Comparison of ENCODE assay signal across 7 cellular contexts in the genomic region with DNA sequence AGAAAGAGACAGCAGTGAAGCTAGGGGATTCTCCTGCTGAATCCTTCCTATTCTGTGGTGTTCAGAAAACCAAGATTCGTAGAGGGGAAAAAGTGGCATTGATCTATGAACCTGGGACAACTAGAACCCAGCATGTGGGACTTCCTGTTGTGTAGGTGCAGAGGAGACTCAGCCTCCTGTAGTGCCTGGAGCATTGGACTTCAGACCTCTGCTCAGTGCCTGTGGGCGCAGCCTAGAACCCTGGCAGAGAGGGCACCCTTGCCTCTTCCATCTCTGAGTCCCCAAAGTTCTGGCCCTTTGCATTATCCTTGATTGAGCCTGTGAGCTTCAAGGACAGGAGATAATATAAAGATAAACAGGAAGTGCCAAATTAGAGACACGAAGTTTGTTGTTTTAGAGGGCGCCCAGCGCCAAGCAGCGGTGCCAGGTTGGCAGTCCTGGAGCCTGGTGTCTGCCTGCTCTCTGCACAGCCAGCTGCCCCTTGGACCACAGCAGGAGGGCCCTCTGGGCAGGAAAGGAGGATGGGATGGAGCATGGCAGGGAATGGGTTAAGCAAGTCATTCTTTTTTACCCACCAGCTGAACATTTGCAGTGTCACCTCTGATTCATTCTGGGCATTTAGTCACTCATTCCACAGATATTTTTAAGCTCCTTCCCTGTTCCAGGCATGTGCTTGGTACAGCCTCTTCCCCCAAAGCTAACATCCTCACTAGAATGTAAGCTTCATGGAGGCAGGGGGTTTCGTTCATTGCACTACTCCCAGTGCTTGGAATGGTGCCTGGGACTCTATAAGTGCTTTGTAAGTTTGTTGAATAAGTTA. TPM values are rescaled to one million over a fixed set of nuclear protein-coding genes. Genes with fewer than 3 reads are reported as not detected.
DNase-seq lines count a peak whose midpoint lies in the region; TF ChIP-seq lines count a peak whose summit lies in the region.
"Had no signal": no experiment of that assay in that cellular context is flagged by ENCODE, and none has a peak within 500 bp of the region (broad histone marks: within the 10 kb centered on the region; RNA-seq: fewer than 3 reads in every experiment).

No MANE protein-coding gene starts in this region.

- H3K9me3 ChIP-seq in left ventricle myocardium inferior (replicated peaks) = no peaks in the 10 kb centered on the region

- peaks cover 21% of the 10 kb centered on the region for H3K27me3 ChIP-seq in H7 (ENCODE audit: control insufficient read depth, insufficient read depth, low read length)
- H3K27me3 ChIP-seq in left ventricle myocardium inferior (ENCODE audit: low read depth) = peaks cover 76% of the 10 kb centered on the region

- H3K4me1 ChIP-seq in left ventricle myocardium inferior = no peaks in the 10 kb centered on the region

- intact Hi-C loops in left ventricle myocardium inferior (cut with micrococcal nuclease) = no loop called here

- DNase-seq in AG20443 (ENCODE audit: low spot score) (peak; percentile 86), NCI-H146 treated with DMSO at 0.1 percent for 48 hours (lab: John Stamatoyannopoulos, UW; ENCODE audit: unreplicated experiment) (peak; percentile 9), fibroblast of pulmonary artery (ENCODE audit: low read depth) (peak; percentile 73), H7 (no peak), left ventricle myocardium inferior (no peak), HuH-7.5 (ENCODE audit: low spot score) (no peak)
- DNase-seq: activated naive CD4-positive, alpha-beta T cell treated with anti-CD3 and anti-CD28 coated beads, Interleukin-2, amount 50 U/mL, for 16 hours had no signal

- H3K36me3 ChIP-seq in H7 (replicated peaks; ENCODE audit: control insufficient read depth, insufficient read depth, low read length) (no peaks in the 10 kb centered on the region), left ventricle myocardium inferior (no peaks in the 10 kb centered on the region)

- TF ChIP-seq CTCF in fibroblast of pulmonary artery (IDR thresholded peaks at IDR 0.05; ENCODE audit: low read length, missing control alignments) = no peak
- TF ChIP-seq CTCF in left ventricle myocardium inferior (IDR thresholded peaks at IDR 0.05; ENCODE audit: borderline replicate concordance) = no peak

- no peak overlapping the region for H3K27ac ChIP-seq in left ventricle myocardium inferior (replicated peaks)

- H3K4me3 ChIP-seq in fibroblast of pulmonary artery (replicated peaks; ENCODE audit: low read depth, low read length) = no peak overlapping the region
- no peak overlapping the region for H3K4me3 ChIP-seq in H7 (ENCODE audit: insufficient read depth, low read depth, low read length)
- H3K4me3 ChIP-seq in left ventricle myocardium inferior = no peak overlapping the region

RNA-seq across cellular contexts. Expression of a gene that starts 11.9 kb away (rescaled TPM):
- 0.07 and 0.10 TPM in 2 replicates for total RNA-seq in H7 (2014; rRNA removed; shearing (Covaris generic))
- total RNA-seq in left ventricle myocardium inferior = 0.16 TPM

RNA-seq across cellular contexts. Expression of a gene that starts 21.8 kb away (rescaled TPM):
- 35.5 and 48.6 TPM in 2 replicates for total RNA-seq in H7 (2014; rRNA removed; shearing (Covaris generic))
- total RNA-seq in left ventricle myocardium inferior = 27.1 TPM

RNA-seq across cellular contexts. Expression of a gene that starts 31.4 kb away (rescaled TPM):
- 0.21 and 0.30 TPM in 2 replicates for total RNA-seq in H7 (2014; rRNA removed; shearing (Covaris generic))
- 0.63 TPM for total RNA-seq in left ventricle myocardium inferior

RNA-seq across cellular contexts. Expression of a gene that starts 31.5 kb away (rescaled TPM):
- total RNA-seq in H7 (2014; rRNA removed; shearing (Covaris generic)) = 138 and 156 TPM in 2 replicates
- total RNA-seq in left ventricle myocardium inferior = 60.5 TPM

RNA-seq across cellular contexts. Expression of a gene that starts 33.2 kb away (rescaled TPM):
- total RNA-seq in H7 (2014; rRNA removed; shearing (Covaris generic)) = 2.7 and 3.2 TPM in 2 replicates
- 13.9 TPM for total RNA-seq in left ventricle myocardium inferior

Comparison
In these comparisons a context has a peak if more than half of its experiments do, and no peak if none do; other contexts are left out.
1. DNase-seq: peak in AG20443 (single experiment), NCI-H146 treated with DMSO at 0.1 percent for 48 hours (single experiment) and fibroblast of pulmonary artery (single experiment); none in H7 (single experiment), left ventricle myocardium inferior (single experiment) and HuH-7.5 (single experiment).